Comparison of ENCODE assay signal across 17 cellular contexts in genomic region chr4:85736576-85736975, GRCh38.
"Had no signal": no experiment of that assay in that cellular context is flagged by ENCODE, and none has a peak within 500 bp of the region (broad histone marks: within the 10 kb centered on the region; RNA-seq: fewer than 3 reads in every experiment).

No MANE protein-coding gene starts in this region.

- H3K9me3 ChIP-seq: esophagus squamous epithelium, left ventricle myocardium inferior, mucosa of descending colon, upper lobe of left lung had no signal

- H3K27ac ChIP-seq: esophagus squamous epithelium, left ventricle myocardium inferior had no signal

- H3K36me3 ChIP-seq: esophagus squamous epithelium, left ventricle myocardium inferior, upper lobe of left lung had no signal

- H3K27me3 ChIP-seq: esophagus squamous epithelium, upper lobe of left lung had no signal

- DNase-seq: activated CD4-positive, alpha-beta T cell treated with anti-CD3 and anti-CD28 coated beads for 48 hours; activated CD8-positive, alpha-beta memory T cell treated with anti-CD3 and anti-CD28 coated beads, Interleukin-2, amount 50 U/mL, for 4 hours; activated CD8-positive, alpha-beta T cell treated with anti-CD3 and anti-CD28 coated beads, Interleukin-2, amount 10 ng/mL, durations not matched to agents 7 days and 5 days; activated gamma-delta T cell; activated T-cell treated with anti-CD3 and anti-CD28 coated beads, Interleukin-2, amount 50 U/mL, for 72 hours; amniotic stem cell; esophagus squamous epithelium; kidney; left ventricle myocardium inferior; mucosa of descending colon; natural killer cell; posterior cingulate gyrus; stimulated activated CD4-positive, alpha-beta T cell treated with anti-CD3 and anti-CD28 coated beads, Interleukin-4, amount 100 ng/mL, for 24 hours; stimulated activated naive CD8-positive, alpha-beta T cell treated with anti-CD3 and anti-CD28 coated beads, Interleukin-15, Interleukin-2, amounts not matched to agents 100 U/mL and 50 U/mL, for 24 hours; upper lobe of left lung had no signal

- H3K4me3 ChIP-seq: esophagus squamous epithelium, left ventricle myocardium inferior, mucosa of descending colon, skin epidermis, upper lobe of left lung had no signal

- ATAC-seq: activated CD8-positive, alpha-beta T cell treated with anti-CD3 and anti-CD28 coated beads, Interleukin-2, amount 10 ng/mL, durations not matched to agents 7 days and 5 days; activated naive CD4-positive, alpha-beta T cell treated with anti-CD3 and anti-CD28 coated beads, Interleukin-2, amount 50 U/mL, for 72 hours; activated T-cell treated with anti-CD3 and anti-CD28 coated beads, Interleukin-2, amount 50 U/mL, for 72 hours; mucosa of descending colon; natural killer cell; stimulated activated naive CD8-positive, alpha-beta T cell treated with anti-CD3 and anti-CD28 coated beads, Interleukin-15, Interleukin-2, amounts not matched to agents 100 U/mL and 50 U/mL, for 24 hours had no signal
